ENCODE assay signal across 1 cellular context in the genomic region with DNA sequence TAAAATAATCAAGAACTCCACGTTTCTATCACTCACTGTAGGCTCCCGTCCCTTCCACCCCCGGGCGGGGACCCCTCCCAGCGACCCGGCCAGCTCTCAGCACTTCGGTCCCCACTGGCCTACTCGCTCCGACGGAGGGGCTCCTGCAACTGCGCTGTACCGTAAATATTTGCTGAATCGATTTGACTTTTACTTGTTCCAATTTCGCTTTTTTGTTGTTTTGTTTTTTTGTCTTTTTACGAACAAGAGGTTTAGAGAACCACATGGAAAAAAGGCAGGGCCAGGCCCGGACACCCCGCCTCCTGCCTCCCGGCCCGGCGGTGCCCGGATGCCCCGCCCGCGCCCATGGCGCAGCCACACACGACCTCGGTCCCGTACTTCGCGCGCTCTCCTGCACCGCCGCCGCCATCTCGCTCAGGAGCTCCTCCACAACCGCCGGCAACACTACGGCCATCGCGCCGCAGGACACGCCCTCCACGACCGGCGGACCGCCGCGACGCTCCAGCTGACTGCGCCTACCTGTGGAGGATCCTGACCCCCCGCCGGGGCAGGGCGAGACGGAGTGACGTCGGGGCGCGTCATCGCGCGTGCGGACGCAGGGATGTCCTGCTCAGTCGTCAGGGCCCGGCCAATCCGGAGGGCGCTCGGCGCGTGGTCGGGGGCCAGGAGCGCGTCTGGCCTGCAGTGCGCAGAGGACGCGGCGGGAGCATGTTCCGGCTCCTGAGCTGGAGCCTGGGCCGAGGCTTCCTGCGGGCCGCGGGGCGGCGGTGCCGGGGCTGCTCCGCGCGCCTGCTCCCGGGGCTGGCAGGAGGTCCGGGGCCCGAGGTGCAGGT.
TF ChIP-seq lines count a peak whose summit lies in the region.

A gene with protein sequence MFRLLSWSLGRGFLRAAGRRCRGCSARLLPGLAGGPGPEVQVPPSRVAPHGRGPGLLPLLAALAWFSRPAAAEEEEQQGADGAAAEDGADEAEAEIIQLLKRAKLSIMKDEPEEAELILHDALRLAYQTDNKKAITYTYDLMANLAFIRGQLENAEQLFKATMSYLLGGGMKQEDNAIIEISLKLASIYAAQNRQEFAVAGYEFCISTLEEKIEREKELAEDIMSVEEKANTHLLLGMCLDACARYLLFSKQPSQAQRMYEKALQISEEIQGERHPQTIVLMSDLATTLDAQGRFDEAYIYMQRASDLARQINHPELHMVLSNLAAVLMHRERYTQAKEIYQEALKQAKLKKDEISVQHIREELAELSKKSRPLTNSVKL (plus strand): TSS at position 684 of the 833 bp plus-strand sequence. CDS start 25 bp downstream, at position 709.
A gene with protein sequence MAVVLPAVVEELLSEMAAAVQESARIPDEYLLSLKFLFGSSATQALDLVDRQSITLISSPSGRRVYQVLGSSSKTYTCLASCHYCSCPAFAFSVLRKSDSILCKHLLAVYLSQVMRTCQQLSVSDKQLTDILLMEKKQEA (minus strand): TSS at position 564 of the 833 bp plus-strand sequence. CDS start 110 bp downstream, at position 454.

TF ChIP-seq in HepG2, 621 proteins besides CTCF, POLR2A, EP300 and RAD21 (continued from another document and continues in another):
- TF ChIP-seq, protein P1, sequence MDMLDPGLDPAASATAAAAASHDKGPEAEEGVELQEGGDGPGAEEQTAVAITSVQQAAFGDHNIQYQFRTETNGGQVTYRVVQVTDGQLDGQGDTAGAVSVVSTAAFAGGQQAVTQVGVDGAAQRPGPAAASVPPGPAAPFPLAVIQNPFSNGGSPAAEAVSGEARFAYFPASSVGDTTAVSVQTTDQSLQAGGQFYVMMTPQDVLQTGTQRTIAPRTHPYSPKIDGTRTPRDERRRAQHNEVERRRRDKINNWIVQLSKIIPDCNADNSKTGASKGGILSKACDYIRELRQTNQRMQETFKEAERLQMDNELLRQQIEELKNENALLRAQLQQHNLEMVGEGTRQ (IDR thresholded peaks at IDR 0.05; ENCODE audit: low read depth, low read length), result no peak
- TF ChIP-seq, protein P1 (CRISPR knock-in tag; IDR thresholded peaks at IDR 0.05; ENCODE audit: borderline replicate concordance), result no peak
- TF ChIP-seq, protein P2, sequence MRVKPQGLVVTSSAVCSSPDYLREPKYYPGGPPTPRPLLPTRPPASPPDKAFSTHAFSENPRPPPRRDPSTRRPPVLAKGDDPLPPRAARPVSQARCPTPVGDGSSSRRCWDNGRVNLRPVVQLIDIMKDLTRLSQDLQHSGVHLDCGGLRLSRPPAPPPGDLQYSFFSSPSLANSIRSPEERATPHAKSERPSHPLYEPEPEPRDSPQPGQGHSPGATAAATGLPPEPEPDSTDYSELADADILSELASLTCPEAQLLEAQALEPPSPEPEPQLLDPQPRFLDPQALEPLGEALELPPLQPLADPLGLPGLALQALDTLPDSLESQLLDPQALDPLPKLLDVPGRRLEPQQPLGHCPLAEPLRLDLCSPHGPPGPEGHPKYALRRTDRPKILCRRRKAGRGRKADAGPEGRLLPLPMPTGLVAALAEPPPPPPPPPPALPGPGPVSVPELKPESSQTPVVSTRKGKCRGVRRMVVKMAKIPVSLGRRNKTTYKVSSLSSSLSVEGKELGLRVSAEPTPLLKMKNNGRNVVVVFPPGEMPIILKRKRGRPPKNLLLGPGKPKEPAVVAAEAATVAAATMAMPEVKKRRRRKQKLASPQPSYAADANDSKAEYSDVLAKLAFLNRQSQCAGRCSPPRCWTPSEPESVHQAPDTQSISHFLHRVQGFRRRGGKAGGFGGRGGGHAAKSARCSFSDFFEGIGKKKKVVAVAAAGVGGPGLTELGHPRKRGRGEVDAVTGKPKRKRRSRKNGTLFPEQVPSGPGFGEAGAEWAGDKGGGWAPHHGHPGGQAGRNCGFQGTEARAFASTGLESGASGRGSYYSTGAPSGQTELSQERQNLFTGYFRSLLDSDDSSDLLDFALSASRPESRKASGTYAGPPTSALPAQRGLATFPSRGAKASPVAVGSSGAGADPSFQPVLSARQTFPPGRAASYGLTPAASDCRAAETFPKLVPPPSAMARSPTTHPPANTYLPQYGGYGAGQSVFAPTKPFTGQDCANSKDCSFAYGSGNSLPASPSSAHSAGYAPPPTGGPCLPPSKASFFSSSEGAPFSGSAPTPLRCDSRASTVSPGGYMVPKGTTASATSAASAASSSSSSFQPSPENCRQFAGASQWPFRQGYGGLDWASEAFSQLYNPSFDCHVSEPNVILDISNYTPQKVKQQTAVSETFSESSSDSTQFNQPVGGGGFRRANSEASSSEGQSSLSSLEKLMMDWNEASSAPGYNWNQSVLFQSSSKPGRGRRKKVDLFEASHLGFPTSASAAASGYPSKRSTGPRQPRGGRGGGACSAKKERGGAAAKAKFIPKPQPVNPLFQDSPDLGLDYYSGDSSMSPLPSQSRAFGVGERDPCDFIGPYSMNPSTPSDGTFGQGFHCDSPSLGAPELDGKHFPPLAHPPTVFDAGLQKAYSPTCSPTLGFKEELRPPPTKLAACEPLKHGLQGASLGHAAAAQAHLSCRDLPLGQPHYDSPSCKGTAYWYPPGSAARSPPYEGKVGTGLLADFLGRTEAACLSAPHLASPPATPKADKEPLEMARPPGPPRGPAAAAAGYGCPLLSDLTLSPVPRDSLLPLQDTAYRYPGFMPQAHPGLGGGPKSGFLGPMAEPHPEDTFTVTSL (CRISPR knock-in tag; IDR thresholded peaks at IDR 0.05; ENCODE audit: borderline replicate concordance), result no peak; the same call in 1 of the 2 replicates
- TF ChIP-seq DPF2 (CRISPR knock-in tag; IDR thresholded peaks at IDR 0.05; ENCODE audit: borderline replicate concordance, low read depth) (no peak), SMARCC2 (IDR thresholded peaks at IDR 0.05) (no peak), ZSCAN12 (CRISPR knock-in tag; IDR thresholded peaks at IDR 0.05) (no peak), HNRNPL (IDR thresholded peaks at IDR 0.05; ENCODE audit: low read depth, low read length) (no peak), ZNF839 (CRISPR knock-in tag; IDR thresholded peaks at IDR 0.05; ENCODE audit: borderline replicate concordance) (peak; percentile 56; the same call in 1 of the 2 replicates), ZIK1 (CRISPR knock-in tag; IDR thresholded peaks at IDR 0.05; ENCODE audit: borderline replicate concordance, low read depth) (peak; percentile 93), ZNF335 (CRISPR knock-in tag; IDR thresholded peaks at IDR 0.05) (0 out of 2 replicates have a peak, but pooled peaks have one; percentile 43), PAF1 (CRISPR knock-in tag; IDR thresholded peaks at IDR 0.05) (no peak), FOXK1 (CRISPR knock-in tag; IDR thresholded peaks at IDR 0.05; ENCODE audit: borderline replicate concordance, low read depth) (peak; percentile 89)
- TF ChIP-seq, protein P3, sequence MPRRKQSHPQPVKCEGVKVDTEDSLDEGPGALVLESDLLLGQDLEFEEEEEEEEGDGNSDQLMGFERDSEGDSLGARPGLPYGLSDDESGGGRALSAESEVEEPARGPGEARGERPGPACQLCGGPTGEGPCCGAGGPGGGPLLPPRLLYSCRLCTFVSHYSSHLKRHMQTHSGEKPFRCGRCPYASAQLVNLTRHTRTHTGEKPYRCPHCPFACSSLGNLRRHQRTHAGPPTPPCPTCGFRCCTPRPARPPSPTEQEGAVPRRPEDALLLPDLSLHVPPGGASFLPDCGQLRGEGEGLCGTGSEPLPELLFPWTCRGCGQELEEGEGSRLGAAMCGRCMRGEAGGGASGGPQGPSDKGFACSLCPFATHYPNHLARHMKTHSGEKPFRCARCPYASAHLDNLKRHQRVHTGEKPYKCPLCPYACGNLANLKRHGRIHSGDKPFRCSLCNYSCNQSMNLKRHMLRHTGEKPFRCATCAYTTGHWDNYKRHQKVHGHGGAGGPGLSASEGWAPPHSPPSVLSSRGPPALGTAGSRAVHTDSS (CRISPR knock-in tag; conservative IDR thresholded peaks at IDR 0.05), result peak; percentile 42
- TF ChIP-seq, protein P4, sequence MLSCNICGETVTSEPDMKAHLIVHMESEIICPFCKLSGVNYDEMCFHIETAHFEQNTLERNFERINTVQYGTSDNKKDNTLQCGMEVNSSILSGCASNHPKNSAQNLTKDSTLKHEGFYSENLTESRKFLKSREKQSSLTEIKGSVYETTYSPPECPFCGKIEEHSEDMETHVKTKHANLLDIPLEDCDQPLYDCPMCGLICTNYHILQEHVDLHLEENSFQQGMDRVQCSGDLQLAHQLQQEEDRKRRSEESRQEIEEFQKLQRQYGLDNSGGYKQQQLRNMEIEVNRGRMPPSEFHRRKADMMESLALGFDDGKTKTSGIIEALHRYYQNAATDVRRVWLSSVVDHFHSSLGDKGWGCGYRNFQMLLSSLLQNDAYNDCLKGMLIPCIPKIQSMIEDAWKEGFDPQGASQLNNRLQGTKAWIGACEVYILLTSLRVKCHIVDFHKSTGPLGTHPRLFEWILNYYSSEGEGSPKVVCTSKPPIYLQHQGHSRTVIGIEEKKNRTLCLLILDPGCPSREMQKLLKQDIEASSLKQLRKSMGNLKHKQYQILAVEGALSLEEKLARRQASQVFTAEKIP (CRISPR knock-in tag; IDR thresholded peaks at IDR 0.05; ENCODE audit: borderline replicate concordance), result no peak
- TF ChIP-seq, protein P5, sequence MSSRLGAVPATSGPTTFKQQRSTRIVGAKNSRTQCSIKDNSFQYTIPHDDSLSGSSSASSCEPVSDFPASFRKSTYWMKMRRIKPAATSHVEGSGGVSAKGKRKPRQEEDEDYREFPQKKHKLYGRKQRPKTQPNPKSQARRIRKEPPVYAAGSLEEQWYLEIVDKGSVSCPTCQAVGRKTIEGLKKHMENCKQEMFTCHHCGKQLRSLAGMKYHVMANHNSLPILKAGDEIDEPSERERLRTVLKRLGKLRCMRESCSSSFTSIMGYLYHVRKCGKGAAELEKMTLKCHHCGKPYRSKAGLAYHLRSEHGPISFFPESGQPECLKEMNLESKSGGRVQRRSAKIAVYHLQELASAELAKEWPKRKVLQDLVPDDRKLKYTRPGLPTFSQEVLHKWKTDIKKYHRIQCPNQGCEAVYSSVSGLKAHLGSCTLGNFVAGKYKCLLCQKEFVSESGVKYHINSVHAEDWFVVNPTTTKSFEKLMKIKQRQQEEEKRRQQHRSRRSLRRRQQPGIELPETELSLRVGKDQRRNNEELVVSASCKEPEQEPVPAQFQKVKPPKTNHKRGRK (CRISPR knock-in tag; IDR thresholded peaks at IDR 0.05), result no peak
- TF ChIP-seq, protein P6, sequence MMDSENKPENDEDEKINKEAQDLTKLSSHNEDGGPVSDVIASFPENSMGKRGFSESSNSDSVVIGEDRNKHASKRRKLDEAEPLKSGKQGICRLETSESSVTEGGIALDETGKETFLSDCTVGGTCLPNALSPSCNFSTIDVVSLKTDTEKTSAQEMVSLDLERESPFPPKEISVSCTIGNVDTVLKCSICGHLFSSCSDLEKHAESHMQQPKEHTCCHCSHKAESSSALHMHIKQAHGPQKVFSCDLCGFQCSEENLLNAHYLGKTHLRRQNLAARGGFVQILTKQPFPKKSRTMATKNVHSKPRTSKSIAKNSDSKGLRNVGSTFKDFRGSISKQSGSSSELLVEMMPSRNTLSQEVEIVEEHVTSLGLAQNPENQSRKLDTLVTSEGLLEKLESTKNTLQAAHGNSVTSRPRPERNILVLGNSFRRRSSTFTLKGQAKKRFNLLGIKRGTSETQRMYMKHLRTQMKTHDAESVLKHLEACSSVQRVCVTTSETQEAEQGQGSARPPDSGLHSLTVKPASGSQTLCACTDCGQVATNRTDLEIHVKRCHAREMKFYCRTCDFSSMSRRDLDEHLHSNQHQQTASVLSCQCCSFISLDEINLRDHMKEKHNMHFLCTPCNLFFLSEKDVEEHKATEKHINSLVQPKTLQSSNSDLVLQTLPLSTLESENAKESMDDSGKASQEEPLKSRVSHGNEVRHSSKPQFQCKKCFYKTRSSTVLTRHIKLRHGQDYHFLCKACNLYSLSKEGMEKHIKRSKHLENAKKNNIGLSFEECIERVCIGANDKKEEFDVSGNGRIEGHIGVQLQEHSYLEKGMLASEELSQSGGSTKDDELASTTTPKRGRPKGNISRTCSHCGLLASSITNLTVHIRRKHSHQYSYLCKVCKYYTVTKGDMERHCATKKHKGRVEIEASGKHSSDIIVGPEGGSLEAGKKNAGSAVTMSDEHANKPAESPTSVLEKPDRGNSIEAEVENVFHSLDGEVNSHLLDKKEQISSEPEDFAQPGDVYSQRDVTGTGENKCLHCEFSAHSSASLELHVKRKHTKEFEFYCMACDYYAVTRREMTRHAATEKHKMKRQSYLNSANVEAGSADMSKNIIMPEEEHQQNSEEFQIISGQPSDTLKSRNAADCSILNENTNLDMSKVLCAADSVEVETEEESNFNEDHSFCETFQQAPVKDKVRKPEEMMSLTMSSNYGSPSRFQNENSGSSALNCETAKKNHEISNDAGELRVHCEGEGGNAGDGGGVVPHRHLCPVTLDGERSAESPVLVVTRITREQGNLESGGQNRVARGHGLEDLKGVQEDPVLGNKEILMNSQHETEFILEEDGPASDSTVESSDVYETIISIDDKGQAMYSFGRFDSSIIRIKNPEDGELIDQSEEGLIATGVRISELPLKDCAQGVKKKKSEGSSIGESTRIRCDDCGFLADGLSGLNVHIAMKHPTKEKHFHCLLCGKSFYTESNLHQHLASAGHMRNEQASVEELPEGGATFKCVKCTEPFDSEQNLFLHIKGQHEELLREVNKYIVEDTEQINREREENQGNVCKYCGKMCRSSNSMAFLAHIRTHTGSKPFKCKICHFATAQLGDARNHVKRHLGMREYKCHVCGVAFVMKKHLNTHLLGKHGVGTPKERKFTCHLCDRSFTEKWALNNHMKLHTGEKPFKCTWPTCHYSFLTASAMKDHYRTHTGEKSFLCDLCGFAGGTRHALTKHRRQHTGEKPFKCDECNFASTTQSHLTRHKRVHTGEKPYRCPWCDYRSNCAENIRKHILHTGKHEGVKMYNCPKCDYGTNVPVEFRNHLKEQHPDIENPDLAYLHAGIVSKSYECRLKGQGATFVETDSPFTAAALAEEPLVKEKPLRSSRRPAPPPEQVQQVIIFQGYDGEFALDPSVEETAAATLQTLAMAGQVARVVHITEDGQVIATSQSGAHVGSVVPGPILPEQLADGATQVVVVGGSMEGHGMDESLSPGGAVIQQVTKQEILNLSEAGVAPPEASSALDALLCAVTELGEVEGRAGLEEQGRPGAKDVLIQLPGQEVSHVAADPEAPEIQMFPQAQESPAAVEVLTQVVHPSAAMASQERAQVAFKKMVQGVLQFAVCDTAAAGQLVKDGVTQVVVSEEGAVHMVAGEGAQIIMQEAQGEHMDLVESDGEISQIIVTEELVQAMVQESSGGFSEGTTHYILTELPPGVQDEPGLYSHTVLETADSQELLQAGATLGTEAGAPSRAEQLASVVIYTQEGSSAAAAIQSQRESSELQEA (CRISPR knock-in tag; IDR thresholded peaks at IDR 0.05; ENCODE audit: not compliant biosample characterization), result peak; percentile 97
- TF ChIP-seq, protein P7, sequence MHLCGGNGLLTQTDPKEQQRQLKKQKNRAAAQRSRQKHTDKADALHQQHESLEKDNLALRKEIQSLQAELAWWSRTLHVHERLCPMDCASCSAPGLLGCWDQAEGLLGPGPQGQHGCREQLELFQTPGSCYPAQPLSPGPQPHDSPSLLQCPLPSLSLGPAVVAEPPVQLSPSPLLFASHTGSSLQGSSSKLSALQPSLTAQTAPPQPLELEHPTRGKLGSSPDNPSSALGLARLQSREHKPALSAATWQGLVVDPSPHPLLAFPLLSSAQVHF (CRISPR knock-in tag; IDR thresholded peaks at IDR 0.05), result peak; percentile 97
- TF ChIP-seq, protein P8, sequence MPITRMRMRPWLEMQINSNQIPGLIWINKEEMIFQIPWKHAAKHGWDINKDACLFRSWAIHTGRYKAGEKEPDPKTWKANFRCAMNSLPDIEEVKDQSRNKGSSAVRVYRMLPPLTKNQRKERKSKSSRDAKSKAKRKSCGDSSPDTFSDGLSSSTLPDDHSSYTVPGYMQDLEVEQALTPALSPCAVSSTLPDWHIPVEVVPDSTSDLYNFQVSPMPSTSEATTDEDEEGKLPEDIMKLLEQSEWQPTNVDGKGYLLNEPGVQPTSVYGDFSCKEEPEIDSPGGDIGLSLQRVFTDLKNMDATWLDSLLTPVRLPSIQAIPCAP (CRISPR knock-in tag; IDR thresholded peaks at IDR 0.05; ENCODE audit: low read depth), result no peak
